Comparison of ENCODE assay signal across 1 cellular context in genomic region chr1:107597290-107597689, GRCh38.
A peak's percentile ranks its signal among the peaks of the same experiment; 100 is the strongest.
TF ChIP-seq lines count a peak whose summit lies in the region.

No MANE protein-coding gene starts in this region.

TF ChIP-seq in HepG2, 621 proteins besides CTCF, POLR2A, EP300 and RAD21 (continued from another document and continues in another):
- TF ChIP-seq ZNF407 (CRISPR knock-in tag; IDR thresholded peaks at IDR 0.05; ENCODE audit: not compliant biosample characterization): no peak
- TF ChIP-seq NCOA1 (CRISPR knock-in tag; IDR thresholded peaks at IDR 0.05): 0 out of 2 replicates have a peak, but pooled peaks have one; percentile 27
- TF ChIP-seq TCF7 (IDR thresholded peaks at IDR 0.05; ENCODE audit: low read depth): peak; percentile 92
- no peak for TF ChIP-seq NR0B2 (CRISPR knock-in tag; IDR thresholded peaks at IDR 0.05)
- no peak for TF ChIP-seq REL (CRISPR knock-in tag; conservative IDR thresholded peaks at IDR 0.05)
- no peak for TF ChIP-seq ZBTB33 (CRISPR knock-in tag; IDR thresholded peaks at IDR 0.05)
- TF ChIP-seq ATM (IDR thresholded peaks at IDR 0.05; ENCODE audit: borderline replicate concordance): no peak
- no peak for TF ChIP-seq NAIF1 (CRISPR knock-in tag; IDR thresholded peaks at IDR 0.05; ENCODE audit: borderline replicate concordance)
- no peak for TF ChIP-seq SRSF4 (IDR thresholded peaks at IDR 0.05; ENCODE audit: low read depth, low read length, poor library complexity, severe bottlenecking)
- no peak for TF ChIP-seq TFDP2 (CRISPR knock-in tag; IDR thresholded peaks at IDR 0.05)
- TF ChIP-seq ZNF20 (CRISPR knock-in tag; IDR thresholded peaks at IDR 0.05): no peak
- no peak for TF ChIP-seq ZFP37 (CRISPR knock-in tag; IDR thresholded peaks at IDR 0.05; ENCODE audit: borderline replicate concordance)
- TF ChIP-seq ZNF275 (CRISPR knock-in tag; IDR thresholded peaks at IDR 0.05; ENCODE audit: borderline replicate concordance): no peak
- TF ChIP-seq HOXA5 (CRISPR knock-in tag; IDR thresholded peaks at IDR 0.05): 0 out of 2 replicates have a peak, but pooled peaks have one; percentile 27
- no peak for TF ChIP-seq PBX2 (CRISPR knock-in tag; IDR thresholded peaks at IDR 0.05)
- TF ChIP-seq CEBPB (IDR thresholded peaks at IDR 0.05; ENCODE audit: borderline replicate concordance, low read depth, low read length): peak; percentile 36; the same call in 1 of the 2 replicates
- peak; percentile 72 for TF ChIP-seq FOXA3 (CRISPR knock-in tag; IDR thresholded peaks at IDR 0.05)
- no peak for TF ChIP-seq ZNF318 (CRISPR knock-in tag; IDR thresholded peaks at IDR 0.05)
- TF ChIP-seq PBX3 (CRISPR knock-in tag; IDR thresholded peaks at IDR 0.05; ENCODE audit: borderline replicate concordance): no peak
- no peak for TF ChIP-seq CENPX (CRISPR knock-in tag; IDR thresholded peaks at IDR 0.05)
- no peak for TF ChIP-seq DR1 (CRISPR knock-in tag; IDR thresholded peaks at IDR 0.05)
- TF ChIP-seq TFDP1 (CRISPR knock-in tag; IDR thresholded peaks at IDR 0.05; ENCODE audit: borderline replicate concordance): no peak
- no peak for TF ChIP-seq PHF20 (CRISPR knock-in tag; IDR thresholded peaks at IDR 0.05)
